Comparison of ENCODE assay signal across 8 cellular contexts in genomic region chr6:42453027-42453648, GRCh38. TPM values are rescaled to one million over a fixed set of nuclear protein-coding genes. Genes with fewer than 3 reads are reported as not detected.
A peak's percentile ranks its signal among the peaks of the same experiment; 100 is the strongest.
DNase-seq lines count a peak whose midpoint lies in the region; ATAC-seq and TF ChIP-seq lines count a peak whose summit lies in the region.

No MANE protein-coding gene starts in this region.

- H3K4me1 Mint-ChIP-seq in chondrocyte (ENCODE audit: low read depth), result peaks cover 28% of the 10 kb centered on the region

- H3K36me3 Mint-ChIP-seq in chondrocyte (ENCODE audit: low read depth), result no peaks in the 10 kb centered on the region

- peak overlapping the region; percentile 76 for H3K27ac Mint-ChIP-seq in chondrocyte (ENCODE audit: unreplicated experiment)

- peak; percentile 60 for TF ChIP-seq POLR2A in GM15510 (IDR thresholded peaks at IDR 0.05; ENCODE audit: borderline replicate concordance, extremely low read depth, insufficient read length)

- H3K27ac ChIP-seq in layer of hippocampus (ENCODE audit: low read depth, low read length), result peak overlapping the region; percentile 75

- peak overlapping the region; percentile 96 for H3K4me3 Mint-ChIP-seq in chondrocyte (ENCODE audit: unreplicated experiment)

- no peaks in the 10 kb centered on the region for H3K9me3 Mint-ChIP-seq in chondrocyte (ENCODE audit: low read depth)

- no peaks in the 10 kb centered on the region for H3K27me3 ChIP-seq in layer of hippocampus (ENCODE audit: control insufficient read depth, insufficient read depth, low read length)

- ATAC-seq in HG03095 (IDR thresholded peaks at IDR 0.05; ENCODE audit: unreplicated experiment), result peak; percentile 69
- ATAC-seq in GM18907 (IDR thresholded peaks at IDR 0.05; ENCODE audit: unreplicated experiment), result no peak

- DNase-seq in NCI-H2227 (lab: John Stamatoyannopoulos, UW; ENCODE audit: unreplicated experiment), result peak; percentile 88
- peak; percentile 31 for DNase-seq in activated CD4-positive, CD25-positive, alpha-beta regulatory T cell treated with anti-CD3 and anti-CD28 coated beads, Interleukin-2, amount 50 U/mL, for 16 hours (ENCODE audit: low read depth, low spot score)
- peak; percentile 94 for DNase-seq in chondrocyte (ENCODE audit: low spot score)
- DNase-seq in stimulated activated CD4-positive, alpha-beta T cell treated with anti-CD3 and anti-CD28 coated beads, Interleukin-1b, Interleukin-23, amount 100 ng/mL, for 24 hours (ENCODE audit: low read depth in 4 of 4, low spot score in 1 of 4), result peak in 3 of 4 experiments; percentile 42 to 75 (median 67)

- H3K27me3 Mint-ChIP-seq in chondrocyte (ENCODE audit: low read depth), result no peaks in the 10 kb centered on the region

- TF ChIP-seq CTCF in chondrocyte (IDR thresholded peaks at IDR 0.05), result no peak

RNA-seq across cellular contexts. Expression of gene TRERF1, which starts 1.4 kb away (rescaled TPM):
- total RNA-seq in chondrocyte, result 1.8 to 3.3 TPM (median 2.4 TPM) in 3 replicates

Comparison
In these comparisons a context has a peak if more than half of its experiments do, and no peak if none do; other contexts are left out.
1. DNase-seq: peak in every context shown above with its lines; median percentile 94 in chondrocyte; 88 in NCI-H2227; 67 in stimulated activated CD4-positive, alpha-beta T cell treated with anti-CD3 and anti-CD28 coated beads, Interleukin-1b, Interleukin-23, amount 100 ng/mL, for 24 hours; 31 in activated CD4-positive, CD25-positive, alpha-beta regulatory T cell treated with anti-CD3 and anti-CD28 coated beads, Interleukin-2, amount 50 U/mL, for 16 hours.